Comparison of ENCODE assay signal across 1 cellular context in genomic region chr12:47742253-47742825, GRCh38.
A peak's percentile ranks its signal among the peaks of the same experiment; 100 is the strongest.
TF ChIP-seq lines count a peak whose summit lies in the region.

No MANE protein-coding gene starts in this region.

TF ChIP-seq in HEK293, 187 proteins besides CTCF, POLR2A, EP300 and RAD21 (continued from another document):
- no peak for TF ChIP-seq ZNF518A (tag by site-specific recombination; conservative IDR thresholded peaks at IDR 0.05; ENCODE audit: low read depth)
- TF ChIP-seq ZNF658 (tag by site-specific recombination; IDR thresholded peaks at IDR 0.05) = no peak
- no peak for TF ChIP-seq YY1 (tag by site-specific recombination; IDR thresholded peaks at IDR 0.05)
- TF ChIP-seq SP3 (tag by site-specific recombination; IDR thresholded peaks at IDR 0.05) = no peak
- no peak for TF ChIP-seq ZNF155 (tag by site-specific recombination; IDR thresholded peaks at IDR 0.05)
- TF ChIP-seq PATZ1 (tag by site-specific recombination; IDR thresholded peaks at IDR 0.05) = no peak
- TF ChIP-seq HOXA7 (CRISPR knock-in tag; IDR thresholded peaks at IDR 0.05; ENCODE audit: borderline replicate concordance) = no peak
- no peak for TF ChIP-seq KLF10 (tag by site-specific recombination; IDR thresholded peaks at IDR 0.05)
- no peak for TF ChIP-seq HOXC10 (CRISPR knock-in tag; IDR thresholded peaks at IDR 0.05)
- TF ChIP-seq ZNF629 (tag by site-specific recombination; IDR thresholded peaks at IDR 0.05) = no peak
- no peak for TF ChIP-seq ZNF423 (tag by site-specific recombination; IDR thresholded peaks at IDR 0.05)
- TF ChIP-seq ZBTB21 (tag by site-specific recombination; IDR thresholded peaks at IDR 0.05) = no peak
- TF ChIP-seq REST (tag by site-specific recombination; IDR thresholded peaks at IDR 0.05) = no peak
- TF ChIP-seq KLF8 (tag by site-specific recombination; IDR thresholded peaks at IDR 0.05) = peak; percentile 50; the same call in 1 of the 2 replicates
- TF ChIP-seq ZNF510 (tag by site-specific recombination; IDR thresholded peaks at IDR 0.05; ENCODE audit: insufficient replicate concordance) = no peak
- no peak for TF ChIP-seq ZNF404 (tag by site-specific recombination; IDR thresholded peaks at IDR 0.05)
- no peak for TF ChIP-seq RBAK (tag by site-specific recombination; IDR thresholded peaks at IDR 0.05)
- no peak for TF ChIP-seq ZNF596 (tag by site-specific recombination; IDR thresholded peaks at IDR 0.05)
- TF ChIP-seq ZFP3 (tag by site-specific recombination; IDR thresholded peaks at IDR 0.05; ENCODE audit: low read depth) = no peak
- no peak for TF ChIP-seq ZNF114 (tag by site-specific recombination; IDR thresholded peaks at IDR 0.05)
- TF ChIP-seq ZNF214 (tag by site-specific recombination; IDR thresholded peaks at IDR 0.05; ENCODE audit: borderline replicate concordance) = no peak
- peak; percentile 69 for TF ChIP-seq ZNF366 (tag by site-specific recombination; conservative IDR thresholded peaks at IDR 0.05)
- TF ChIP-seq ZNF544 (tag by site-specific recombination; IDR thresholded peaks at IDR 0.05) = no peak
- TF ChIP-seq ZNF768 (tag by site-specific recombination; IDR thresholded peaks at IDR 0.05) = peak; percentile 87
- 0 out of 2 replicates have a peak, but pooled peaks have one; percentile 31 for TF ChIP-seq ZBTB17 (tag by site-specific recombination; IDR thresholded peaks at IDR 0.05)
- no peak for TF ChIP-seq ZNF391 (tag by site-specific recombination; IDR thresholded peaks at IDR 0.05; ENCODE audit: borderline replicate concordance, low read depth)
- TF ChIP-seq ZNF426 (tag by site-specific recombination; IDR thresholded peaks at IDR 0.05) = no peak
- TF ChIP-seq ZNF785 (tag by site-specific recombination; IDR thresholded peaks at IDR 0.05) = no peak
- no peak for TF ChIP-seq ZNF175 (tag by site-specific recombination; IDR thresholded peaks at IDR 0.05)
- TF ChIP-seq ZNF521 (tag by site-specific recombination; IDR thresholded peaks at IDR 0.05) = no peak
- no peak for TF ChIP-seq ZNF37A (tag by site-specific recombination; IDR thresholded peaks at IDR 0.05)
- no peak for TF ChIP-seq SCRT1 (tag by site-specific recombination; IDR thresholded peaks at IDR 0.05; ENCODE audit: borderline replicate concordance)
- no peak for TF ChIP-seq ZNF394 (tag by site-specific recombination; IDR thresholded peaks at IDR 0.05; ENCODE audit: borderline replicate concordance)
- no peak for TF ChIP-seq HOXD13 (CRISPR knock-in tag; IDR thresholded peaks at IDR 0.05; ENCODE audit: borderline replicate concordance)
- no peak for TF ChIP-seq ZFP41 (tag by site-specific recombination; IDR thresholded peaks at IDR 0.05; ENCODE audit: borderline replicate concordance)
- TF ChIP-seq SALL2 (tag by site-specific recombination; IDR thresholded peaks at IDR 0.05; ENCODE audit: borderline replicate concordance) = no peak
- TF ChIP-seq ZNF610 (tag by site-specific recombination; IDR thresholded peaks at IDR 0.05; ENCODE audit: borderline replicate concordance) = no peak
- TF ChIP-seq ZNF335 (tag by site-specific recombination; conservative IDR thresholded peaks at IDR 0.05) = no peak
- peak; percentile 42; the same call in 1 of the 2 replicates for TF ChIP-seq ZNF660 (tag by site-specific recombination; IDR thresholded peaks at IDR 0.05)
